ENCODE assay signal across 14 cellular contexts in the genomic region with DNA sequence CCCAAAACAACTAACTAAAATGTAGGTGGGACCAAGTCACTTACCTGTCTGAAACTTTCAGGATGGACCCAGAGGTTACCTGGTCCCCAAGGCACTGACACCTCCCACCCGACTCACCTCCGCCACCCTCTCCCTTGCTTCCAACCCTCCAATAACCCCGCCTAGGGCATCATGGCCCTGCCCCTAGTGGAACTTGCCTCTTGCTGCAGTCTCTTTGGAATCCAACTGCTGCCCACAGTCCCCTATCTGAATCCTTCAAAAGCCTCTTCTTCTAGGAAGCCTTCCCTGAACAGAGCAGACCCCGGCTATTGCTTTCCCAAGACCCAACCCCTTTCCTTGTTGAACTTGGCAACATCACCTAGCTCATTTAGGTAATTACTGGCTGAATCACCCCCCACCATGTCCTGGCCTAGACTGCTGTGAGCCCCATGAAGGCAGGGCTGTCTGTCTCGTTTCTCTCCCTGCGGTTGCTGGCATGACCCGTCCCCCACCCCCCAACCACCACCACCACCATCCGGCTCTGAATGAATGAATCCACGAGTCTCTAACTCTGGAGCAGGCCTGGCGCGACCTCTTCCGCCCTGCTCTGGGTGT. TPM values are rescaled to one million over a fixed set of nuclear protein-coding genes. Genes with fewer than 3 reads are reported as not detected.
DNase-seq lines count a peak whose midpoint lies in the region; ATAC-seq and TF ChIP-seq lines count a peak whose summit lies in the region.
"Had no signal": no experiment of that assay in that cellular context is flagged by ENCODE, and none has a peak within 500 bp of the region (broad histone marks: within the 10 kb centered on the region; RNA-seq: fewer than 3 reads in every experiment).

No MANE protein-coding gene starts in this region.

- H3K36me3 ChIP-seq in HCT116 (ENCODE audit: control insufficient read depth in 1 of 2, insufficient read depth in 2 of 2, low read length in 2 of 2) (no peaks in the 10 kb centered on the region), aorta (ENCODE audit: control insufficient read depth in 1 of 2, insufficient read depth in 2 of 2, low read length in 1 of 2) (no peaks in the 10 kb centered on the region)
- H3K36me3 ChIP-seq: ovary, suprapubic skin had no signal

- H3K9me3 ChIP-seq in HCT116 (ENCODE audit: control insufficient read depth in 1 of 2, insufficient read depth in 1 of 2, low read depth in 1 of 2, low read length in 2 of 2) (no peaks in the 10 kb centered on the region), aorta (ENCODE audit: control insufficient read depth, low read length) (no peaks in the 10 kb centered on the region)
- H3K9me3 ChIP-seq: ovary, suprapubic skin had no signal

- RAD21 ChIA-PET in HCT116 (lab: Charles Lee; ENCODE audit: low non-redundant PET in 1 of 2, low total read pairs in 2 of 2, uncharacterized antibody in 2 of 2, unreplicated experiment in 2 of 2): no interaction called here

- peaks cover 19 to 21% of the 10 kb centered on the region in 2 experiments for H3K4me1 ChIP-seq in HCT116 (ENCODE audit: control insufficient read depth in 1 of 2, insufficient read depth in 2 of 2, low read length in 2 of 2)
- H3K4me1 ChIP-seq in aorta (ENCODE audit: control insufficient read depth in 1 of 2, insufficient read depth in 2 of 2, low read length in 2 of 2): no peaks in the 10 kb centered on the region

- H3K27ac ChIP-seq in HCT116 (ENCODE audit: low read depth, low read length): no peak overlapping the region
- no peak overlapping the region for H3K27ac ChIP-seq in aorta (ENCODE audit: low read depth in 1 of 2, low read length in 2 of 2)
- H3K27ac ChIP-seq: ovary, suprapubic skin had no signal

- TF ChIP-seq RAD21 in HCT116 (IDR thresholded peaks at IDR 0.05; ENCODE audit: low read depth): no peak

- ATAC-seq in HCT116 (peak; percentile 74), aorta (ENCODE audit: low FRiP score) (no peak)
- ATAC-seq: CD8-positive, alpha-beta T cell; Panc1 had no signal

- CTCF ChIA-PET in HCT116 (lab: Charles Lee): no interaction called here

- H3K79me2 ChIP-seq in HCT116 (ENCODE audit: insufficient read depth, low read length): no peaks in the 10 kb centered on the region

- no peak overlapping the region for H3K9ac ChIP-seq in HCT116 (ENCODE audit: low read length)

- TF ChIP-seq CTCF in AG10803 (conservative IDR thresholded peaks at IDR 0.05; ENCODE audit: low read length) (peak; percentile 36), HCT116 (IDR thresholded peaks at IDR 0.05 in 2 of 3, conservative IDR thresholded peaks at IDR 0.05 in 1 of 3; ENCODE audit: borderline replicate concordance in 1 of 3, insufficient read depth in 1 of 3, low read depth in 2 of 3, low read length in 2 of 3) (peak in 2 of 3 experiments; percentile 49 to 56; a peak in 4 of 6 replicates), WI38 (IDR thresholded peaks at IDR 0.05; ENCODE audit: low read depth, low read length) (0 out of 2 replicates have a peak, but pooled peaks have one; percentile 25)

- H2AFZ ChIP-seq in HCT116 (ENCODE audit: low read depth, low read length, poor library complexity, severe bottlenecking): no peak overlapping the region

- H3K9me2 ChIP-seq in HCT116 (ENCODE audit: insufficient read depth): no peaks in the 10 kb centered on the region

- H3K4me2 ChIP-seq in HCT116 (ENCODE audit: low read length): no peak overlapping the region

- no peaks in the 10 kb centered on the region for H4K20me1 ChIP-seq in HCT116 (ENCODE audit: insufficient read depth)

- intact Hi-C loops in HCT116 (cut with micrococcal nuclease): no loop called here
- intact Hi-C loops in aorta (cut with DNase I): no loop called here

- DNase-seq in AG10803 (ENCODE audit: low read depth): no peak
- no peak for DNase-seq in HCT116 (ENCODE audit: low read depth, low spot score)
- peak; percentile 57 for DNase-seq in iPS-NIHi11 (ENCODE audit: low spot score)
- no peak for DNase-seq in NCI-H1417 (lab: John Stamatoyannopoulos, UW)
- DNase-seq in aorta: no peak
- DNase-seq in SIG-M5 (lab: John Stamatoyannopoulos, UW): no peak
- no peak for DNase-seq in retina
- DNase-seq: activated naive CD4-positive, alpha-beta T cell treated with Interleukin-2 at 50 U/mL for 16 hours; CD8-positive, alpha-beta T cell; NCI-H1092; ovary had no signal

- POLR2A ChIA-PET in HCT116 (lab: Charles Lee): no interaction called here

- H3K4me3 ChIP-seq in AG10803 (ENCODE audit: low read length) (no peak overlapping the region), HCT116 (replicated peaks in 1 of 2; ENCODE audit: low read depth in 1 of 2, low read length in 2 of 2) (no peak overlapping the region), WI38 (ENCODE audit: low read depth, low read length) (no peak overlapping the region), aorta (ENCODE audit: low read length in 2 of 2) (no peak overlapping the region)
- H3K4me3 ChIP-seq: ovary, suprapubic skin had no signal

- H3K27me3 ChIP-seq in HCT116 (ENCODE audit: insufficient read depth, low read length): no peaks in the 10 kb centered on the region
- no peaks in the 10 kb centered on the region for H3K27me3 ChIP-seq in aorta (ENCODE audit: control insufficient read depth in 1 of 2, insufficient read depth in 2 of 2, low read length in 1 of 2)
- H3K27me3 ChIP-seq: ovary had no signal

- no TSS peak for BruUV-seq in HCT116 (replicated peaks; lab: Mats Ljungman, UMichigan)

- TF ChIP-seq POLR2A in HCT116 (IDR thresholded peaks at IDR 0.05; ENCODE audit: borderline replicate concordance, extremely low read depth, insufficient read depth, insufficient read length): no peak

- 79 to 84% methylated on average over 12 of the region's 12 CpGs for WGBS in aorta, 2 donors

TF ChIP-seq in HCT116, 20 proteins besides CTCF, POLR2A, EP300 and RAD21:
- TF ChIP-seq SRF (IDR thresholded peaks at IDR 0.05; ENCODE audit: low read depth): no peak
- TF ChIP-seq CBX3 (IDR thresholded peaks at IDR 0.05; ENCODE audit: low read depth): no peak
- TF ChIP-seq SIN3A (IDR thresholded peaks at IDR 0.05; ENCODE audit: low read depth): no peak
- TF ChIP-seq REST (IDR thresholded peaks at IDR 0.05; ENCODE audit: low read depth): no peak
- no peak for TF ChIP-seq YY1 (IDR thresholded peaks at IDR 0.05; ENCODE audit: extremely low read depth, insufficient replicate concordance, low read depth, low read length)
- no peak for TF ChIP-seq SP1 (IDR thresholded peaks at IDR 0.05; ENCODE audit: low read depth)
- no peak for TF ChIP-seq FOSL1 (IDR thresholded peaks at IDR 0.05; ENCODE audit: low read depth)
- no peak for TF ChIP-seq ATF3 (IDR thresholded peaks at IDR 0.05)
- no peak for TF ChIP-seq ZFX (IDR thresholded peaks at IDR 0.05)

RNA-seq across cellular contexts. Expression of gene CRB2, which starts 9.4 kb away (rescaled TPM):
- total RNA-seq in HCT116 (2021; ENCODE audit: unreplicated experiment) (0.07 TPM), aorta (under 1 TPM in 1 of 2 donors, not detected in 1; 0.15 TPM)
- 0.04 and 0.05 TPM in 2 replicates for polyA plus RNA-seq in HCT116 (2012)
- polyA plus RNA-seq in aorta: under 1 TPM in 1 of 2 donors, not detected in 1; 0.03 TPM
- total RNA-seq: CD8-positive, alpha-beta T cell; suprapubic skin had no signal
